8 cellular contexts compared by ENCODE assay signal in genomic region chrX:135596495-135596894, GRCh38.
A peak's percentile ranks its signal among the peaks of the same experiment; 100 is the strongest.
DNase-seq lines count a peak whose midpoint lies in the region; ATAC-seq and TF ChIP-seq lines count a peak whose summit lies in the region.

No MANE protein-coding gene starts in this region.

- H2AFZ ChIP-seq in GM23338: no peak overlapping the region

- H3F3A ChIP-seq in GM23338 (replicated peaks; ENCODE audit: low read depth): no peaks in the 10 kb centered on the region

- DNase-seq in GM23338 (ENCODE audit: low spot score) (peak; percentile 72), NCI-H69 (lab: John Stamatoyannopoulos, UW) (peak; percentile 70), fibroblast of peridontal ligament (ENCODE audit: extremely low read depth) (peak; percentile 12), sciatic nerve (ENCODE audit: low spot score) (peak; percentile 61), GOT3 (lab: John Stamatoyannopoulos, UW) (no peak)
- peak; percentile 0 for DNase-seq in activated CD8-positive, alpha-beta memory T cell treated with anti-CD3 and anti-CD28 coated beads, Interleukin-2, amount 50 U/mL, for 24 hours (ENCODE audit: extremely low read depth)

- no peaks in the 10 kb centered on the region for H3K4me1 ChIP-seq in GM23338 (ENCODE audit: insufficient read depth)

- intact Hi-C loops in sciatic nerve (cut with DNase I): no loop called here

- H3K4me1 Mint-ChIP-seq in GM23338: no peaks in the 10 kb centered on the region

- no peaks in the 10 kb centered on the region for H4K20me1 ChIP-seq in GM23338 (replicated peaks; ENCODE audit: insufficient read depth)

- no peaks in the 10 kb centered on the region for H3K9me2 ChIP-seq in GM23338 (ENCODE audit: insufficient read depth)

- H3K4me2 ChIP-seq in GM23338: no peak overlapping the region

- H3K36me3 Mint-ChIP-seq in GM23338 (ENCODE audit: low read depth): no peaks in the 10 kb centered on the region

- peaks cover 2% of the 10 kb centered on the region; the same call in 1 of the 3 replicates for H3K9me3 Mint-ChIP-seq in GM23338

- H3K79me2 ChIP-seq in GM23338 (replicated peaks; ENCODE audit: insufficient read depth): no peaks in the 10 kb centered on the region

- TF ChIP-seq CTCF in C4-2B (conservative IDR thresholded peaks at IDR 0.05): peak; percentile 44
- TF ChIP-seq CTCF in GM23338 (conservative IDR thresholded peaks at IDR 0.05; ENCODE audit: low read depth in 2 of 2): peak; percentile 59 to 74

- H3K27me3 ChIP-seq in GM23338 (ENCODE audit: insufficient read depth): no peaks in the 10 kb centered on the region

- H3K4me3 ChIP-seq in GM23338: no peak overlapping the region

- H3K27me3 Mint-ChIP-seq in GM23338 (ENCODE audit: insufficient read depth, low read depth, poor library complexity): peaks cover 4% of the 10 kb centered on the region

- no peak overlapping the region for H3K4me3 Mint-ChIP-seq in GM23338

- H3K27ac ChIP-seq in C4-2B (no peak overlapping the region), GM23338 (ENCODE audit: low read depth) (no peak overlapping the region)

- H3K36me3 ChIP-seq in GM23338 (ENCODE audit: insufficient read depth): no peaks in the 10 kb centered on the region

- peak; percentile 97 for ATAC-seq in GM23338
- no peak for ATAC-seq in sciatic nerve
- ATAC-seq in GM18861 (IDR thresholded peaks at IDR 0.05; ENCODE audit: unreplicated experiment): no peak

- no peak overlapping the region for H3K27ac Mint-ChIP-seq in GM23338

TF ChIP-seq in GM23338, 12 proteins besides CTCF, POLR2A, EP300 and RAD21:
- no peak for TF ChIP-seq ZNF331 (CRISPR knock-in tag; IDR thresholded peaks at IDR 0.05; ENCODE audit: low read depth)
- TF ChIP-seq CREB1 (CRISPR knock-in tag; IDR thresholded peaks at IDR 0.05; ENCODE audit: low read depth): no peak
- no peak for TF ChIP-seq ZNF114 (CRISPR knock-in tag; IDR thresholded peaks at IDR 0.05)
- TF ChIP-seq EZH2phosphoT487 (IDR thresholded peaks at IDR 0.05; ENCODE audit: unreplicated experiment): no peak
- no peak for TF ChIP-seq POLR2AphosphoS5 (IDR thresholded peaks at IDR 0.05; ENCODE audit: low read depth)
- no peak for TF ChIP-seq REST (IDR thresholded peaks at IDR 0.05; ENCODE audit: unreplicated experiment)
- TF ChIP-seq JUNB (IDR thresholded peaks at IDR 0.05; ENCODE audit: unreplicated experiment): no peak
- TF ChIP-seq EZH2 (IDR thresholded peaks at IDR 0.05; ENCODE audit: low read depth, unreplicated experiment): no peak
- TF ChIP-seq NANOG (IDR thresholded peaks at IDR 0.05; ENCODE audit: borderline replicate concordance): no peak
- no peak for TF ChIP-seq ETS1 (IDR thresholded peaks at IDR 0.05)
- TF ChIP-seq ZNF462 (CRISPR knock-in tag; IDR thresholded peaks at IDR 0.05): no peak
- no peak for TF ChIP-seq STAT1 (IDR thresholded peaks at IDR 0.05; ENCODE audit: unreplicated experiment)
